ENCODE assay signal across 8 cellular contexts in the genomic region with DNA sequence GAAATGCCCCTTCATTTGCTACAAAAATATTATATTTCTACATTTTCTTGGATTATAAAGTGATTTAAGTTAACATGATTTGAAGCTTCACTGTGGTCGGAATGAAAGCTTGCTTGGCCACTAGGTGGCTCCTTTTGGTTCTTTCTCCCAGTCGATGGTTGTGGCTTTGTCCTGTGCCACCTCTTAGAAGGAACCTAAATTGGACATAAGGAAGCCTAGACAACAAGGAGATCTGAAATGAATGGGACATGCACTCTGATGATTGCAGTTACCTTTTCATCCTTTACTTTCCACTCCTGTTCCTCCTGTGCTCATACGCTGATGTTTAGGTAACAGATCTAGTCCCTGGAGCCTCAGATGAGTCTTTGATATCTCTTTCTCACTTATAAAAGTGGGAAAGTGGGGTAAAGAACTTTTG. TPM values are rescaled to one million over a fixed set of nuclear protein-coding genes. Genes with fewer than 3 reads are reported as not detected.
A peak's percentile ranks its signal among the peaks of the same experiment; 100 is the strongest.
DNase-seq lines count a peak whose midpoint lies in the region; ATAC-seq, FAIRE-seq and TF ChIP-seq lines count a peak whose summit lies in the region.

No MANE protein-coding gene starts in this region.

- H4K91ac ChIP-seq in mesenchymal stem cell (ENCODE audit: low read length) = no peak overlapping the region

- H2BK5ac ChIP-seq in mesenchymal stem cell (ENCODE audit: low read depth, low read length, poor library complexity, severe bottlenecking) = no peak overlapping the region

- no peak overlapping the region for H3K4ac ChIP-seq in mesenchymal stem cell (ENCODE audit: low read depth in 1 of 2, low read length in 2 of 2)

- 72% methylated on average over 3 of the region's 3 CpGs for WGBS in mesenchymal stem cell

- no peak overlapping the region for H3K9ac ChIP-seq in astrocyte (ENCODE audit: low read length)
- H3K9ac ChIP-seq in mesenchymal stem cell (ENCODE audit: low read length) = no peak overlapping the region

- no peak overlapping the region for H2BK120ac ChIP-seq in mesenchymal stem cell (ENCODE audit: low read depth, low read length)

- H3K79me2 ChIP-seq in astrocyte (ENCODE audit: insufficient read depth, low read length) = peaks cover 75% of the 10 kb centered on the region

- no peak overlapping the region for H4K8ac ChIP-seq in mesenchymal stem cell (ENCODE audit: low read length)

- H3K4me1 Mint-ChIP-seq in astrocyte (ENCODE audit: low read depth, unreplicated experiment) = peaks cover 21% of the 10 kb centered on the region

- no peak for ATAC-seq in HG02970 (IDR thresholded peaks at IDR 0.05; ENCODE audit: low FRiP score, unreplicated experiment)

- H3K27me3 ChIP-seq in astrocyte (ENCODE audit: insufficient read depth, low read length) = no peaks in the 10 kb centered on the region
- no peaks in the 10 kb centered on the region for H3K27me3 ChIP-seq in mesenchymal stem cell (ENCODE audit: control insufficient read depth in 1 of 2, insufficient read depth in 1 of 2, low read length in 2 of 2)

- H3K18ac ChIP-seq in mesenchymal stem cell (ENCODE audit: low read depth in 1 of 2, low read length in 2 of 2) = no peak overlapping the region

- no peak overlapping the region for H2AK5ac ChIP-seq in mesenchymal stem cell (ENCODE audit: low read length, severe bottlenecking)

- no peak overlapping the region for H3K23ac ChIP-seq in mesenchymal stem cell (ENCODE audit: low read length in 2 of 2)

- no peak overlapping the region for H3K4me3 Mint-ChIP-seq in astrocyte (ENCODE audit: unreplicated experiment)

- H2AFZ ChIP-seq in astrocyte (ENCODE audit: low read depth, low read length) (no peak overlapping the region), mesenchymal stem cell (ENCODE audit: low read depth, low read length) (no peak overlapping the region)

- H3K36me3 ChIP-seq in astrocyte (ENCODE audit: insufficient read depth, low read length) = no peaks in the 10 kb centered on the region
- no peaks in the 10 kb centered on the region for H3K36me3 ChIP-seq in mesenchymal stem cell (ENCODE audit: control insufficient read depth in 1 of 2, insufficient read depth in 2 of 2, low read depth in 1 of 2, low read length in 2 of 2)

- DNase-seq in SIG-M5 treated with dmso at 0.1 percent for 504 hours (lab: John Stamatoyannopoulos, UW; ENCODE audit: unreplicated experiment) = peak; percentile 30
- no peak for DNase-seq in SIG-M5 (lab: John Stamatoyannopoulos, UW)
- no peak for DNase-seq in astrocyte (ENCODE audit: low read depth)
- DNase-seq in mesenchymal stem cell = peak; percentile 30
- DNase-seq in SHP77 treated with DMSO at 0.1 percent for 48 hours (lab: John Stamatoyannopoulos, UW) = no peak
- DNase-seq in DMS79 treated with DMSO at 0.1 percent for 48 hours (lab: John Stamatoyannopoulos, UW) = no peak

- H3K9me3 ChIP-seq in astrocyte (ENCODE audit: insufficient read depth, low read depth, low read length) (no peaks in the 10 kb centered on the region), mesenchymal stem cell (ENCODE audit: control insufficient read depth, low read length) (peaks cover 7% of the 10 kb centered on the region)

- H3K9me3 Mint-ChIP-seq in astrocyte (ENCODE audit: unreplicated experiment) = peaks cover 4% of the 10 kb centered on the region

- no peaks in the 10 kb centered on the region for H3K27me3 Mint-ChIP-seq in astrocyte (ENCODE audit: low read depth, unreplicated experiment)

- TF ChIP-seq CTCF in LNCAP (IDR thresholded peaks at IDR 0.05) (peak; percentile 74), astrocyte (IDR thresholded peaks at IDR 0.05; ENCODE audit: insufficient read depth, low read depth, low read length) (peak; percentile 61)

- FAIRE-seq in astrocyte (lab: Jason Lieb, UNC) = no peak

- H3K4me2 ChIP-seq in astrocyte (ENCODE audit: low read length) (no peak overlapping the region), mesenchymal stem cell (ENCODE audit: low read length, poor library complexity, severe bottlenecking) (no peak overlapping the region)

- peaks cover 20% of the 10 kb centered on the region for H3K4me1 ChIP-seq in astrocyte (ENCODE audit: insufficient read depth, low read length)
- peaks cover 4% of the 10 kb centered on the region for H3K4me1 ChIP-seq in mesenchymal stem cell (ENCODE audit: control insufficient read depth, insufficient read depth, low read depth, low read length)

- peaks cover 7% of the 10 kb centered on the region for H3K79me1 ChIP-seq in mesenchymal stem cell (replicated peaks; ENCODE audit: low read length, poor library complexity, severe bottlenecking)

- H3K27ac ChIP-seq in astrocyte (ENCODE audit: low read depth, low read length) (no peak overlapping the region), mesenchymal stem cell (ENCODE audit: low read length, poor library complexity, severe bottlenecking) (no peak overlapping the region)

- no peak overlapping the region for H2BK12ac ChIP-seq in mesenchymal stem cell (ENCODE audit: low read length in 2 of 2)

- H3K4me3 ChIP-seq in astrocyte (ENCODE audit: insufficient read depth, low read depth, low read length) = no peak overlapping the region
- H3K4me3 ChIP-seq in mesenchymal stem cell (ENCODE audit: insufficient read depth in 1 of 2, low read depth in 1 of 2, low read length in 2 of 2) = no peak overlapping the region

- no peak overlapping the region for H3K27ac Mint-ChIP-seq in astrocyte (ENCODE audit: unreplicated experiment)

- H3K14ac ChIP-seq in mesenchymal stem cell (ENCODE audit: low read length in 2 of 2) = no peak overlapping the region

- H3K36me3 Mint-ChIP-seq in astrocyte (ENCODE audit: low read depth, unreplicated experiment) = no peaks in the 10 kb centered on the region

- H4K20me1 ChIP-seq in astrocyte (ENCODE audit: insufficient read depth, low read length) = peaks cover 86% of the 10 kb centered on the region

- no peak overlapping the region for H2BK15ac ChIP-seq in mesenchymal stem cell (ENCODE audit: low read depth, poor library complexity, severe bottlenecking)

RNA-seq across cellular contexts. Expression of a gene that starts 39.2 kb away (rescaled TPM):
- total RNA-seq in astrocyte = 73.1 and 80.1 TPM in 2 replicates
- polyA plus RNA-seq in mesenchymal stem cell (2013, experiment 1 of 2) = 45.4 TPM
- polyA plus RNA-seq in mesenchymal stem cell (2013, experiment 2 of 2) = 43.8 TPM

RNA-seq across cellular contexts. Expression of a gene that starts 39.5 kb away (rescaled TPM):
- total RNA-seq in astrocyte = 16.8 and 18.1 TPM in 2 replicates
- 10.6 TPM for polyA plus RNA-seq in mesenchymal stem cell (2013, experiment 1 of 2)
- polyA plus RNA-seq in mesenchymal stem cell (2013, experiment 2 of 2) = 9.8 TPM

Comparison
In these comparisons a context has a peak if more than half of its experiments do, and no peak if none do; other contexts are left out.
1. DNase-seq: peak in SIG-M5 treated with dmso at 0.1 percent for 504 hours (single experiment) and mesenchymal stem cell (single experiment); none in SIG-M5 (single experiment), astrocyte (single experiment), SHP77 treated with DMSO at 0.1 percent for 48 hours (single experiment) and DMS79 treated with DMSO at 0.1 percent for 48 hours (single experiment).